Comparison of ENCODE assay signal across 25 cellular contexts in genomic region chr10:53115660-53116059, GRCh38.
"Had no signal": no experiment of that assay in that cellular context is flagged by ENCODE, and none has a peak within 500 bp of the region (broad histone marks: within the 10 kb centered on the region; RNA-seq: fewer than 3 reads in every experiment).

No MANE protein-coding gene starts in this region.

- DNase-seq: dermis blood vessel endothelial cell; effector memory CD4-positive, alpha-beta T cell; foreskin keratinocyte; heart left ventricle; kidney; natural killer cell; occipital lobe; ovary; posterior cingulate gyrus; psoas muscle; right cardiac atrium; sigmoid colon; stimulated activated CD4-positive, alpha-beta T cell treated with anti-CD3 and anti-CD28 coated beads, Interleukin-2, amount 100 ng/mL, for 24 hours; stimulated activated CD4-positive, alpha-beta T cell treated with anti-CD3 and anti-CD28 coated beads, Interleukin-4, amount 100 ng/mL, for 24 hours; upper lobe of left lung had no signal

- H3K4me2 ChIP-seq: hepatocyte had no signal

- H3K27ac ChIP-seq: esophagus muscularis mucosa, foreskin keratinocyte, gastroesophageal sphincter, heart left ventricle, hepatocyte, ovary, psoas muscle, sigmoid colon, thoracic aorta, tibial nerve, upper lobe of left lung had no signal

- H3K4me3 ChIP-seq: esophagus muscularis mucosa, gastroesophageal sphincter, heart left ventricle, hepatocyte, lung, ovary, psoas muscle, sigmoid colon, thoracic aorta, tibial nerve, upper lobe of left lung had no signal

- H3K9me3 ChIP-seq: ovary, thoracic aorta, upper lobe of left lung had no signal

- H3K27me3 Mint-ChIP-seq: memory B cell; stimulated activated naive CD8-positive, alpha-beta T cell treated with anti-CD3 and anti-CD28 coated beads, Interleukin-15, Interleukin-2, amounts not matched to agents 100 ng/mL and 50 ng/mL, for 24 hours had no signal

- H3K4me1 ChIP-seq: esophagus muscularis mucosa, foreskin keratinocyte, gastroesophageal sphincter, heart left ventricle, psoas muscle, sigmoid colon, tibial nerve, upper lobe of left lung had no signal

- H3K27ac Mint-ChIP-seq: memory B cell; natural killer cell; stimulated activated effector memory CD8-positive, alpha-beta T cell treated with anti-CD3 and anti-CD28 coated beads, Interleukin-12 subunit alpha, Interleukin-12 subunit beta, amount 100 ng/mL, for 72 hours; stimulated activated naive CD8-positive, alpha-beta T cell treated with anti-CD3 and anti-CD28 coated beads, Interleukin-15, Interleukin-2, amounts not matched to agents 100 ng/mL and 50 ng/mL, for 24 hours had no signal

- H3K36me3 Mint-ChIP-seq: natural killer cell; stimulated activated effector memory CD8-positive, alpha-beta T cell treated with anti-CD3 and anti-CD28 coated beads, Interleukin-12 subunit alpha, Interleukin-12 subunit beta, amount 100 ng/mL, for 72 hours had no signal

- H2AFZ ChIP-seq: hepatocyte had no signal

- H3K4me1 Mint-ChIP-seq: memory B cell; natural killer cell; stimulated activated effector memory CD8-positive, alpha-beta T cell treated with anti-CD3 and anti-CD28 coated beads, Interleukin-12 subunit alpha, Interleukin-12 subunit beta, amount 100 ng/mL, for 72 hours had no signal

- H3K4me3 Mint-ChIP-seq: memory B cell; natural killer cell; stimulated activated effector memory CD8-positive, alpha-beta T cell treated with anti-CD3 and anti-CD28 coated beads, Interleukin-12 subunit alpha, Interleukin-12 subunit beta, amount 100 ng/mL, for 72 hours; stimulated activated naive CD8-positive, alpha-beta T cell treated with anti-CD3 and anti-CD28 coated beads, Interleukin-15, Interleukin-2, amounts not matched to agents 100 ng/mL and 50 ng/mL, for 24 hours had no signal

- H3K36me3 ChIP-seq: esophagus muscularis mucosa, gastroesophageal sphincter, heart left ventricle, ovary, sigmoid colon, thoracic aorta, tibial nerve, upper lobe of left lung had no signal

- H3K79me2 ChIP-seq: hepatocyte had no signal

- ATAC-seq: foreskin keratinocyte; gastroesophageal sphincter; heart left ventricle; left lobe of liver; natural killer cell; psoas muscle; right cardiac atrium; stimulated activated effector memory CD8-positive, alpha-beta T cell treated with anti-CD3 and anti-CD28 coated beads, Interleukin-12 subunit alpha, Interleukin-12 subunit beta, amount 100 ng/mL, for 72 hours had no signal
